In genomic region chr1:115088115-115088794, GRCh38 we compare ENCODE assay signal across 1 cellular context.
TF ChIP-seq lines count a peak whose summit lies in the region.

No MANE protein-coding gene starts in this region.

TF ChIP-seq in H1, 55 proteins besides CTCF, POLR2A, EP300 and RAD21:
- TF ChIP-seq HDAC2 (IDR thresholded peaks at IDR 0.05; ENCODE audit: borderline replicate concordance in 1 of 2, low read depth in 2 of 2, low read length in 2 of 2) (no peak), KDM4A (IDR thresholded peaks at IDR 0.05; ENCODE audit: low read depth, low read length, severe bottlenecking) (no peak), TAF1 (IDR thresholded peaks at IDR 0.05; ENCODE audit: low read depth, low read length) (no peak), KDM1A (IDR thresholded peaks at IDR 0.05; ENCODE audit: borderline replicate concordance, low read length) (no peak), SIX5 (IDR thresholded peaks at IDR 0.05; ENCODE audit: low read depth, low read length) (no peak), SAP30 (IDR thresholded peaks at IDR 0.05; ENCODE audit: insufficient read depth, insufficient replicate concordance, low read length) (no peak), BACH1 (IDR thresholded peaks at IDR 0.05; ENCODE audit: low read length) (no peak), SRF (IDR thresholded peaks at IDR 0.05; ENCODE audit: low read depth, low read length) (no peak), SP1 (IDR thresholded peaks at IDR 0.05; ENCODE audit: low read depth, low read length) (no peak), CHD7 (IDR thresholded peaks at IDR 0.05; ENCODE audit: insufficient replicate concordance, low read length) (no peak), MAFK (IDR thresholded peaks at IDR 0.05; ENCODE audit: low read depth, low read length) (no peak)
- TF ChIP-seq, protein P1, sequence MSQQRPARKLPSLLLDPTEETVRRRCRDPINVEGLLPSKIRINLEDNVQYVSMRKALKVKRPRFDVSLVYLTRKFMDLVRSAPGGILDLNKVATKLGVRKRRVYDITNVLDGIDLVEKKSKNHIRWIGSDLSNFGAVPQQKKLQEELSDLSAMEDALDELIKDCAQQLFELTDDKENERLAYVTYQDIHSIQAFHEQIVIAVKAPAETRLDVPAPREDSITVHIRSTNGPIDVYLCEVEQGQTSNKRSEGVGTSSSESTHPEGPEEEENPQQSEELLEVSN (IDR thresholded peaks at IDR 0.05): no peak
TF ChIP-seq in H1: peak in this region for 0.
